In genomic region chr16:14215941-14216340, GRCh38 we compare ENCODE assay signal across 22 cellular contexts.
"Had no signal": no experiment of that assay in that cellular context is flagged by ENCODE, and none has a peak within 500 bp of the region (broad histone marks: within the 10 kb centered on the region; RNA-seq: fewer than 3 reads in every experiment).

No MANE protein-coding gene starts in this region.

- H3K27me3 ChIP-seq: MG63, SJSA1 had no signal

- H3K36me3 ChIP-seq: MG63 had no signal

- H3K4me3 ChIP-seq: MG63, SJSA1, SK-N-MC had no signal

- H3K9me3 ChIP-seq: MG63, SJSA1 had no signal

- H3K27ac ChIP-seq: SJSA1, SK-N-MC had no signal

- DNase-seq: IMR-90, Karpas-422, KG1, MG63, NCI-H1092 treated with DMSO at 0.1 percent for 48 hours, NCI-H1436, NCI-H187, NCI-H2029, NCI-H2081 treated with DMSO at 0.1 percent for 48 hours, NCI-H2171, NCI-H226, NCI-H446, NCI-H510A, NCI-H524 treated with DMSO at 0.1 percent for 48 hours, NCI-H69, NCI-H774, Right ventricle myocardium superior, RPMI8226, SIG-M5 had no signal

- ATAC-seq: HepG2 had no signal
